18 cellular contexts compared by ENCODE assay signal in genomic region chr3:68793750-68794149, GRCh38.
DNase-seq lines count a peak whose midpoint lies in the region; ATAC-seq and TF ChIP-seq lines count a peak whose summit lies in the region.
"Had no signal": no experiment of that assay in that cellular context is flagged by ENCODE, and none has a peak within 500 bp of the region (broad histone marks: within the 10 kb centered on the region; RNA-seq: fewer than 3 reads in every experiment).

No MANE protein-coding gene starts in this region.

- BruUV-seq in MCF 10A (replicated peaks; lab: Mats Ljungman, UMichigan) (no TSS peak), mammary epithelial cell (replicated peaks; lab: Mats Ljungman, UMichigan) (no TSS peak)

- POLR2A ChIA-PET in MCF 10A (lab: Yijun Ruan, JAX), result no interaction called here

- no peak overlapping the region for H3K4me3 ChIP-seq in mammary epithelial cell (replicated peaks in 1 of 3; ENCODE audit: insufficient read depth in 1 of 3, low read depth in 2 of 3, low read length in 3 of 3)
- H3K4me3 ChIP-seq in RWPE2 (ENCODE audit: severe bottlenecking), result no peak overlapping the region
- no peak overlapping the region for H3K4me3 ChIP-seq in subcutaneous abdominal adipose tissue (ENCODE audit: low read depth in 1 of 5, low read length in 5 of 5)

- no peak overlapping the region for H3K4me3 Mint-ChIP-seq in MCF 10A (ENCODE audit: unreplicated experiment)
- H3K4me3 Mint-ChIP-seq: CD4-positive, CD25-positive, alpha-beta regulatory T cell; CD8-positive, alpha-beta memory T cell; H9 had no signal

- in situ Hi-C loops in mammary epithelial cell (cut with MboI; ENCODE audit: low sequenced_read_pairs in 2 of 2), result no loop called here

- H3K4me2 ChIP-seq in mammary epithelial cell (ENCODE audit: insufficient read depth, low read depth, low read length), result no peak overlapping the region

- peak; percentile 20 for DNase-seq in MCF 10A (ENCODE audit: unreplicated experiment)
- DNase-seq in mammary epithelial cell, result no peak
- DNase-seq in RWPE2 (ENCODE audit: low spot score), result no peak
- peak; percentile 32 for DNase-seq in kidney tubule cell (ENCODE audit: low spot score)
- no peak for DNase-seq in T-helper 9 cell
- DNase-seq: ACHN; BE2C; C1 segment of cervical spinal cord; CD4-positive, CD25-positive, alpha-beta regulatory T cell; CD8-positive, alpha-beta memory T cell; COR-L47; DMS 273 treated with DMSO at 0.1 percent for 48 hours; DMS79; GDM1; H9 had no signal

- H3K27me3 ChIP-seq in mammary epithelial cell (ENCODE audit: insufficient read depth, low read length) (no peaks in the 10 kb centered on the region), RWPE2 (ENCODE audit: insufficient read depth, poor library complexity, severe bottlenecking) (no peaks in the 10 kb centered on the region), subcutaneous abdominal adipose tissue (ENCODE audit: control insufficient read depth in 5 of 5, insufficient read depth in 4 of 5, low read length in 5 of 5) (no peaks in the 10 kb centered on the region)

- H3K4me1 ChIP-seq in mammary epithelial cell (ENCODE audit: insufficient read depth, low read length), result no peaks in the 10 kb centered on the region
- peaks cover 5% of the 10 kb centered on the region for H3K4me1 ChIP-seq in RWPE2 (ENCODE audit: insufficient read depth, poor library complexity, severe bottlenecking)
- H3K4me1 ChIP-seq in subcutaneous abdominal adipose tissue (ENCODE audit: control insufficient read depth in 5 of 5, insufficient read depth in 5 of 5, low read length in 5 of 5), result peaks cover 0 to 11% (median 0%) of the 10 kb centered on the region in 5 donors
- H3K4me1 ChIP-seq: BE2C had no signal

- peaks cover 39% of the 10 kb centered on the region for H3K27me3 Mint-ChIP-seq in MCF 10A (ENCODE audit: insufficient read depth, unreplicated experiment)
- H3K27me3 Mint-ChIP-seq: CD4-positive, CD25-positive, alpha-beta regulatory T cell had no signal

- dilution Hi-C loops in mammary epithelial cell (cut with HindIII; ENCODE audit: low sequenced_read_pairs), result no loop called here

- H3K27ac ChIP-seq in mammary epithelial cell (ENCODE audit: insufficient read depth, low read depth, low read length), result no peak overlapping the region
- H3K27ac ChIP-seq in RWPE2 (ENCODE audit: poor library complexity, severe bottlenecking), result no peak overlapping the region
- peak overlapping the region; percentile 19 for H3K27ac ChIP-seq in subcutaneous abdominal adipose tissue (ENCODE audit: low read depth, low read length)

- H3K4me1 Mint-ChIP-seq in MCF 10A (ENCODE audit: insufficient read depth, unreplicated experiment), result peaks cover 4% of the 10 kb centered on the region
- H3K4me1 Mint-ChIP-seq: CD4-positive, CD25-positive, alpha-beta regulatory T cell; CD8-positive, alpha-beta memory T cell had no signal

- CTCF ChIA-PET in MCF 10A (lab: Yijun Ruan, JAX) (no interaction called here), mammary epithelial cell (lab: Charles Lee; ENCODE audit: low non-redundant PET) (no interaction called here)

- H3K27ac Mint-ChIP-seq in MCF 10A (ENCODE audit: low read depth, unreplicated experiment), result no peak overlapping the region
- H3K27ac Mint-ChIP-seq: CD4-positive, CD25-positive, alpha-beta regulatory T cell; CD8-positive, alpha-beta memory T cell; H9 had no signal

- H3K79me2 ChIP-seq in mammary epithelial cell (ENCODE audit: insufficient read depth, low read length), result no peaks in the 10 kb centered on the region

- 24% methylated on average over 2 of the region's 2 CpGs for WGBS in mammary epithelial cell (ENCODE audit: low coverage, missing lambda C conversion rate)

- H3K9me3 ChIP-seq in mammary epithelial cell (replicated peaks; ENCODE audit: insufficient read depth, low read length) (no peaks in the 10 kb centered on the region), RWPE2 (ENCODE audit: severe bottlenecking) (no peaks in the 10 kb centered on the region), subcutaneous abdominal adipose tissue (ENCODE audit: control insufficient read depth in 5 of 5, low read length in 5 of 5) (no peaks in the 10 kb centered on the region)
- H3K9me3 ChIP-seq: BE2C had no signal

- no peaks in the 10 kb centered on the region for H3K36me3 Mint-ChIP-seq in MCF 10A (ENCODE audit: insufficient read depth, unreplicated experiment)
- H3K36me3 Mint-ChIP-seq: CD4-positive, CD25-positive, alpha-beta regulatory T cell; CD8-positive, alpha-beta memory T cell had no signal

- ATAC-seq in RWPE2 (ENCODE audit: low read depth) (peak; percentile 73), HG02852 (IDR thresholded peaks at IDR 0.05; ENCODE audit: unreplicated experiment) (no peak), GM18909 (IDR thresholded peaks at IDR 0.05; ENCODE audit: poor library complexity, unreplicated experiment) (no peak)

- H3K9ac ChIP-seq in mammary epithelial cell (ENCODE audit: insufficient read depth, low read length) (no peak overlapping the region), subcutaneous abdominal adipose tissue (ENCODE audit: low read length in 5 of 5) (no peak overlapping the region)

- H3K9me3 Mint-ChIP-seq in MCF 10A (ENCODE audit: unreplicated experiment), result no peaks in the 10 kb centered on the region
- H3K9me3 Mint-ChIP-seq: H9 had no signal

- no peaks in the 10 kb centered on the region for H3K36me3 ChIP-seq in mammary epithelial cell (ENCODE audit: insufficient read depth, low read length)
- H3K36me3 ChIP-seq in RWPE2 (ENCODE audit: low read depth), result no peaks in the 10 kb centered on the region
- H3K36me3 ChIP-seq in subcutaneous abdominal adipose tissue (ENCODE audit: control insufficient read depth in 5 of 5, insufficient read depth in 5 of 5, low read length in 5 of 5), result no peaks in the 10 kb centered on the region
- H3K36me3 ChIP-seq: BE2C had no signal

- no peak overlapping the region for H2AFZ ChIP-seq in mammary epithelial cell (ENCODE audit: low read depth, low read length)

- TF ChIP-seq CTCF in MCF 10A (IDR thresholded peaks at IDR 0.05; ENCODE audit: unreplicated experiment) (no peak), mammary epithelial cell (conservative IDR thresholded peaks at IDR 0.05 in 1 of 2, IDR thresholded peaks at IDR 0.05 in 1 of 2; ENCODE audit: extremely low read depth in 1 of 2, insufficient read depth in 1 of 2, low read depth in 1 of 2, low read length in 2 of 2) (no peak), RWPE2 (IDR thresholded peaks at IDR 0.05; ENCODE audit: poor library complexity, severe bottlenecking) (no peak)

- intact Hi-C loops in MCF 10A (cut with micrococcal nuclease) (no loop called here), mammary epithelial cell (cut with micrococcal nuclease) (no loop called here)

- no peaks in the 10 kb centered on the region for H4K20me1 ChIP-seq in mammary epithelial cell (ENCODE audit: insufficient read depth, low read length)

Comparison
In these comparisons a context has a peak if more than half of its experiments do, and no peak if none do; other contexts are left out.
1. DNase-seq: peak in MCF 10A (single experiment) and kidney tubule cell (single experiment); none in mammary epithelial cell (single experiment), RWPE2 (single experiment) and T-helper 9 cell (single experiment).